Comparison of ENCODE assay signal across 8 cellular contexts in the genomic region with DNA sequence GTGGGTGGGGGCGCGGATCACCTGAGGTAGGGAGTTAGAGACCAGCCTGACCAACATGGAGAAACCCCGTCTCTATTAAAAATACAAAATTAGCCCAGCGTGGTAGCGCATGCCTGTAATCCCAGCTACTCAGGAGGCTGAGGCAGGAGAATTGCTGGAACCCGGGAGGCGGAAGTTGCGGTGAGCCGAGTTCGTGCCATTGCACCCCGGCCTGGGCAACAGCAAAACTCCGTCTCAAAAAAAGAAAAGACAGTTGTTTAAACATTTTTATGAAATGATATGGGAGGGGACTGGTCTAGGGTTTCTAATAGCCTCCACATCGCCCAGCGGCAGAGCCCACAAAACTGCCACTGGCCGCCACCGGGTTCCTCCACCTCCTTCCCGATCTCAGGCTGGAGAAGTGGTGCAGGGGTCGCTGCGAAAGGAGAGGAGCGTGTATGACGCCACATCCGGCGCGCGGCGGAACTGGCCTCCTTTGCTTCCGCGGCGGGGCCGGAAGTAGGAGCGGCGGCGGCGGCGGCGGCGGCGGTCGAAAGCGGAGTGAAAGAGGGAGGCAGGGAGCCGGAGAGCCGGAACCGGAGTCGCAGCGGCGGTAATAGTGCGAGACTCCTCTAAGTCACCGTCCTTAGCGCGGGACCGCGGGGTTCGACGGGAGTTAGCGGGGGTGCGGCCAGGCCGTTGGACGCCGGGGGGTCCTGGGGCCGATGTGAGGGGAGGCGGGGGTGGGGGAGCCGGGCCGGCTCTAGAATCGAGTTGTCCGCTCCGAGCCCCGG. TPM values are rescaled to one million over a fixed set of nuclear protein-coding genes. Genes with fewer than 3 reads are reported as not detected.
DNase-seq lines count a peak whose midpoint lies in the region; ATAC-seq and TF ChIP-seq lines count a peak whose summit lies in the region.

A gene (plus strand): TSS at position 492 of the 773 bp plus-strand sequence. CDS start 384 bp downstream, outside the sequence.

- H3K4me1 ChIP-seq in right cardiac atrium (ENCODE audit: control insufficient read depth, insufficient read depth, low read length) (no peaks in the 10 kb centered on the region), rectal smooth muscle tissue (ENCODE audit: control insufficient read depth, insufficient read depth, low read length) (peaks cover 17% of the 10 kb centered on the region), uterus (peaks cover 6 to 7% of the 10 kb centered on the region in 2 donors)

- peak within 1 kb of the TSS; percentile 91 for H3K27ac Mint-ChIP-seq in T-helper 2 cell treated with Interferon-gamma antibody and Interleukin-4, amounts not matched to agents 5 μg/mL and 100 μg/mL, for 36 hours

- H3K4me3 ChIP-seq in right cardiac atrium (ENCODE audit: low read length) (peak within 1 kb of the TSS; percentile 82), rectal smooth muscle tissue (ENCODE audit: low read length) (peak within 1 kb of the TSS; percentile 83), uterus (peak within 1 kb of the TSS; percentile 56 to 99)

- peak in 2 of 4 experiments; percentile 18 to 22 for TF ChIP-seq CTCF in uterus (IDR thresholded peaks at IDR 0.05)

- H3K4me1 Mint-ChIP-seq in T-helper 2 cell treated with Interferon-gamma antibody and Interleukin-4, amounts not matched to agents 5 μg/mL and 100 μg/mL, for 36 hours (ENCODE audit: low read depth), result peaks cover 24% of the 10 kb centered on the region

- DNase-seq in GM03348 (ENCODE audit: low spot score) (peak; percentile 94), NCI-H187 treated with DMSO at 0.1 percent for 48 hours (lab: John Stamatoyannopoulos, UW) (peak; percentile 24), anterior cingulate cortex (lab: John Stamatoyannopoulos, UW) (peak in 56 of 58 donors; percentile 28 to 93 (median 80)), right cardiac atrium (peak; percentile 93 to 97 (median 96)), uterus (peak; percentile 87 to 90)
- DNase-seq in T-helper 2 cell treated with Interferon-gamma antibody and Interleukin-4, amounts not matched to agents 5 μg/mL and 100 μg/mL, for 36 hours (ENCODE audit: low spot score), result peak; percentile 92

- H3K36me3 Mint-ChIP-seq in T-helper 2 cell treated with Interferon-gamma antibody and Interleukin-4, amounts not matched to agents 5 μg/mL and 100 μg/mL, for 36 hours (ENCODE audit: low read depth), result peaks cover 41% of the 10 kb centered on the region

- peak within 1 kb of the TSS; percentile 34 for H3K9ac ChIP-seq in rectal smooth muscle tissue (ENCODE audit: low read length)

- H3K27ac ChIP-seq in right cardiac atrium (ENCODE audit: low read length) (peak within 1 kb of the TSS; percentile 42), rectal smooth muscle tissue (ENCODE audit: low read depth, low read length) (peak within 1 kb of the TSS; percentile 91), uterus (peak within 1 kb of the TSS; percentile 82 to 88)

- peaks cover 13% of the 10 kb centered on the region for H3K36me3 ChIP-seq in rectal smooth muscle tissue (ENCODE audit: control insufficient read depth, insufficient read depth, low read length)
- H3K36me3 ChIP-seq in uterus, result no peaks in the 10 kb centered on the region

- WGBS in right cardiac atrium, result 2% methylated on average over 67 of the region's 67 CpGs

- H3K9me3 ChIP-seq in right cardiac atrium (ENCODE audit: control insufficient read depth, low read length) (no peaks in the 10 kb centered on the region), uterus (no peaks in the 10 kb centered on the region)

- H3K4me3 Mint-ChIP-seq in T-helper 2 cell treated with Interferon-gamma antibody and Interleukin-4, amounts not matched to agents 5 μg/mL and 100 μg/mL, for 36 hours, result peak within 1 kb of the TSS; percentile 93

- TF ChIP-seq POLR2A in uterus (IDR thresholded peaks at IDR 0.05), result peak; percentile 53 to 78

- H3K27me3 Mint-ChIP-seq in T-helper 2 cell treated with Interferon-gamma antibody and Interleukin-4, amounts not matched to agents 5 μg/mL and 100 μg/mL, for 36 hours (ENCODE audit: low read depth), result no peaks in the 10 kb centered on the region

- H3K27me3 ChIP-seq in right cardiac atrium (ENCODE audit: control insufficient read depth, insufficient read depth), result no peaks in the 10 kb centered on the region
- H3K27me3 ChIP-seq in rectal smooth muscle tissue (ENCODE audit: control insufficient read depth, insufficient read depth, low read length), result no peaks in the 10 kb centered on the region
- no peaks in the 10 kb centered on the region for H3K27me3 ChIP-seq in uterus

- H3K9me3 Mint-ChIP-seq in T-helper 2 cell treated with Interferon-gamma antibody and Interleukin-4, amounts not matched to agents 5 μg/mL and 100 μg/mL, for 36 hours, result no peaks in the 10 kb centered on the region

- ATAC-seq in HG02759 (IDR thresholded peaks at IDR 0.05; ENCODE audit: unreplicated experiment), result peak; percentile 90
- peak; percentile 92 to 94 for ATAC-seq in right cardiac atrium

- intact Hi-C loops in right cardiac atrium (cut with DNase I), result no loop called here
- intact Hi-C loops in uterus (cut with DNase I; ENCODE audit: low total_unique reads), result no loop called here

RNA-seq across cellular contexts. Expression of the gene that starts here (rescaled TPM):
- total RNA-seq in right cardiac atrium, result 10 to 100 TPM; 31.3 to 40.8 (median 36.0) TPM
- polyA plus RNA-seq in right cardiac atrium, result 51.8 TPM
- 10 to 100 TPM; 15.6 to 78.5 (median 64.5) TPM for total RNA-seq in uterus

Comparison
In these comparisons a context has a peak if more than half of its experiments do, and no peak if none do; other contexts are left out.
1. Peak in every context shown above with its lines: DNase-seq, ATAC-seq, H3K4me3 ChIP-seq and H3K27ac ChIP-seq.
2. DNase-seq: peak in every context shown above with its lines; median percentile 96 in right cardiac atrium; 94 in GM03348; 92 in T-helper 2 cell treated with Interferon-gamma antibody and Interleukin-4, amounts not matched to agents 5 μg/mL and 100 μg/mL, for 36 hours; 88 in uterus; 80 in anterior cingulate cortex; 24 in NCI-H187 treated with DMSO at 0.1 percent for 48 hours.